Comparison of ENCODE assay signal across 15 cellular contexts in genomic region chr12:27537855-27538675, GRCh38. TPM values are rescaled to one million over a fixed set of nuclear protein-coding genes. Genes with fewer than 3 reads are reported as not detected.
DNase-seq lines count a peak whose midpoint lies in the region; TF ChIP-seq lines count a peak whose summit lies in the region.
"Had no signal": no experiment of that assay in that cellular context is flagged by ENCODE, and none has a peak within 500 bp of the region (broad histone marks: within the 10 kb centered on the region; RNA-seq: fewer than 3 reads in every experiment).

No MANE protein-coding gene starts in this region.

- H3K79me2 ChIP-seq in fibroblast of lung (ENCODE audit: control insufficient read depth, insufficient read depth, low read length) (peaks cover 87% of the 10 kb centered on the region), hepatocyte (peaks cover 88% of the 10 kb centered on the region)

- CTCF ChIA-PET in MCF 10A (lab: Yijun Ruan, JAX), result interaction anchor here (1.7 kb wide), 1 partner anchor 98 kb away, joined by 6 read pairs; no protein-coding TSS in a partner anchor
- CTCF ChIA-PET in CD4-positive, alpha-beta memory T cell (lab: Charles Lee; ENCODE audit: partially characterized antibody), result no interaction called here

- DNase-seq in breast epithelium (ENCODE audit: low spot score in 2 of 2), result no peak
- DNase-seq in MCF 10A (ENCODE audit: unreplicated experiment), result no peak
- DNase-seq in fibroblast of lung (ENCODE audit: low read depth in 2 of 2), result no peak
- no peak for DNase-seq in nephron progenitor cell
- no peak for DNase-seq in uterus
- no peak for DNase-seq in CD4-positive, alpha-beta memory T cell
- no peak for DNase-seq in posterior vena cava (ENCODE audit: low spot score)
- DNase-seq in hepatocyte (ENCODE audit: low spot score), result no peak
- DNase-seq: 8988T; CD8-positive, alpha-beta T cell; naive thymus-derived CD4-positive, alpha-beta T cell; NCI-H1930; SJCRH30; T-helper 17 cell had no signal

- H3K9ac ChIP-seq in fibroblast of lung (ENCODE audit: insufficient read depth, low read length), result no peak overlapping the region

- H3K9me3 Mint-ChIP-seq in MCF 10A (ENCODE audit: unreplicated experiment) (peaks cover 7% of the 10 kb centered on the region), nephron progenitor cell (peaks cover 17% of the 10 kb centered on the region)
- H3K9me3 Mint-ChIP-seq in CD4-positive, alpha-beta memory T cell, result no peaks in the 10 kb centered on the region
- H3K9me3 Mint-ChIP-seq: CD8-positive, alpha-beta T cell; naive thymus-derived CD4-positive, alpha-beta T cell had no signal

- no peaks in the 10 kb centered on the region for H3K27me3 ChIP-seq in breast epithelium
- no peaks in the 10 kb centered on the region for H3K27me3 ChIP-seq in fibroblast of lung (ENCODE audit: control insufficient read depth, insufficient read depth, low read length)
- H3K27me3 ChIP-seq in uterus, result no peaks in the 10 kb centered on the region
- H3K27me3 ChIP-seq in CD4-positive, alpha-beta memory T cell (ENCODE audit: insufficient read depth, low read length), result no peaks in the 10 kb centered on the region
- no peaks in the 10 kb centered on the region for H3K27me3 ChIP-seq in hepatocyte
- H3K27me3 ChIP-seq: SJCRH30 had no signal

- POLR2A ChIA-PET in MCF 10A (lab: Yijun Ruan, JAX), result interaction anchor here (0.6 to 9.3 kb wide), 6 partner anchors 8 to 90 kb away, joined by 3 to 129 read pairs (median 9); partner anchors contain the start of gene PPFIBP1
- POLR2A ChIA-PET in CD4-positive, alpha-beta memory T cell (lab: Charles Lee; ENCODE audit: partially characterized antibody), result no interaction called here

- H3K4me3 ChIP-seq in breast epithelium (no peak overlapping the region), fibroblast of lung (replicated peaks in 1 of 4; ENCODE audit: control extremely low read depth in 1 of 4, insufficient read depth in 1 of 4, low read depth in 3 of 4, low read length in 4 of 4) (no peak overlapping the region), uterus (no peak overlapping the region), hepatocyte (no peak overlapping the region)
- H3K4me3 ChIP-seq in CD4-positive, alpha-beta memory T cell (ENCODE audit: low read length in 2 of 2), result no peak overlapping the region
- H3K4me3 ChIP-seq: SJCRH30 had no signal

- H3K4me3 Mint-ChIP-seq in MCF 10A (ENCODE audit: unreplicated experiment) (no peak overlapping the region), nephron progenitor cell (no peak overlapping the region)
- no peak overlapping the region for H3K4me3 Mint-ChIP-seq in CD4-positive, alpha-beta memory T cell
- H3K4me3 Mint-ChIP-seq: CD8-positive, alpha-beta T cell; naive thymus-derived CD4-positive, alpha-beta T cell; stimulated activated memory B cell treated with anti-CD40 and anti-IgM and Interleukin-4, amounts not matched to agents 10 μg/mL and 1 μg/mL and 100 μg/mL, for 72 hours; T-helper 17 cell had no signal

- no peaks in the 10 kb centered on the region for H3K36me3 ChIP-seq in breast epithelium
- H3K36me3 ChIP-seq in fibroblast of lung (ENCODE audit: control insufficient read depth, insufficient read depth, low read length), result peaks cover 4% of the 10 kb centered on the region
- no peaks in the 10 kb centered on the region for H3K36me3 ChIP-seq in uterus
- no peaks in the 10 kb centered on the region for H3K36me3 ChIP-seq in CD4-positive, alpha-beta memory T cell (ENCODE audit: insufficient read depth, low read length)
- H3K36me3 ChIP-seq in hepatocyte (replicated peaks; ENCODE audit: insufficient read depth, low read depth), result no peaks in the 10 kb centered on the region
- H3K36me3 ChIP-seq: SJCRH30 had no signal

- intact Hi-C loops in breast epithelium (cut with DNase I; ENCODE audit: low total_unique reads) (no loop called here), MCF 10A (cut with micrococcal nuclease) (no loop called here), uterus (cut with DNase I; ENCODE audit: low total_unique reads) (no loop called here), posterior vena cava (cut with DNase I) (no loop called here)
- intact Hi-C loops in CD4-positive, alpha-beta memory T cell (cut with micrococcal nuclease), result no loop called here

- H3K4me2 ChIP-seq in fibroblast of lung (ENCODE audit: extremely low read depth, insufficient read depth, low read length) (no peak overlapping the region), hepatocyte (no peak overlapping the region)

- WGBS in hepatocyte (ENCODE audit: low lambda C conversion rate, missing lambda C conversion rate), result 88% methylated on average over 8 of the region's 8 CpGs

- BruUV-seq in MCF 10A (replicated peaks; lab: Mats Ljungman, UMichigan), result no TSS peak

- H3K4me1 ChIP-seq in breast epithelium (no peaks in the 10 kb centered on the region), fibroblast of lung (ENCODE audit: control insufficient read depth, extremely low read depth, insufficient read depth, low read length) (peaks cover 17% of the 10 kb centered on the region), uterus (peaks cover 0 to 32% of the 10 kb centered on the region in 2 donors), hepatocyte (ENCODE audit: insufficient read depth) (peaks cover 13% of the 10 kb centered on the region)
- H3K4me1 ChIP-seq in CD4-positive, alpha-beta memory T cell (ENCODE audit: insufficient read depth, low read length), result peaks cover 14% of the 10 kb centered on the region
- H3K4me1 ChIP-seq: SJCRH30 had no signal

- TF ChIP-seq POLR2A in breast epithelium (IDR thresholded peaks at IDR 0.05) (no peak), uterus (IDR thresholded peaks at IDR 0.05) (no peak)

- H3K9me3 ChIP-seq in breast epithelium (no peaks in the 10 kb centered on the region), fibroblast of lung (ENCODE audit: control insufficient read depth, insufficient read depth, low read depth, low read length) (no peaks in the 10 kb centered on the region), uterus (no peaks in the 10 kb centered on the region), hepatocyte (ENCODE audit: low read depth) (no peaks in the 10 kb centered on the region)
- no peaks in the 10 kb centered on the region for H3K9me3 ChIP-seq in CD4-positive, alpha-beta memory T cell (ENCODE audit: control insufficient read depth in 1 of 2, low read length in 2 of 2)
- H3K9me3 ChIP-seq: SJCRH30 had no signal

- no peak for TF ChIP-seq CTCF in breast epithelium (IDR thresholded peaks at IDR 0.05)
- no peak for TF ChIP-seq CTCF in MCF 10A (IDR thresholded peaks at IDR 0.05; ENCODE audit: unreplicated experiment)
- no peak for TF ChIP-seq CTCF in fibroblast of lung (conservative IDR thresholded peaks at IDR 0.05 in 1 of 2, IDR thresholded peaks at IDR 0.05 in 1 of 2; ENCODE audit: low read depth in 1 of 2, low read length in 2 of 2)
- no peak for TF ChIP-seq CTCF in nephron progenitor cell (IDR thresholded peaks at IDR 0.05)
- TF ChIP-seq CTCF in uterus (IDR thresholded peaks at IDR 0.05), result no peak
- no peak for TF ChIP-seq CTCF in hepatocyte (IDR thresholded peaks at IDR 0.05; ENCODE audit: poor library complexity)

- peaks cover 45% of the 10 kb centered on the region for H3K4me1 Mint-ChIP-seq in MCF 10A (ENCODE audit: insufficient read depth, unreplicated experiment)
- peaks cover 74% of the 10 kb centered on the region for H3K4me1 Mint-ChIP-seq in nephron progenitor cell
- peaks cover 14 to 18% (median 17%) of the 10 kb centered on the region in 4 donors for H3K4me1 Mint-ChIP-seq in CD4-positive, alpha-beta memory T cell

- no peaks in the 10 kb centered on the region for H3K27me3 Mint-ChIP-seq in MCF 10A (ENCODE audit: insufficient read depth, unreplicated experiment)
- H3K27me3 Mint-ChIP-seq in nephron progenitor cell (ENCODE audit: low read depth, poor library complexity), result no peaks in the 10 kb centered on the region
- peaks cover 0 to 6% of the 10 kb centered on the region in 2 donors for H3K27me3 Mint-ChIP-seq in CD4-positive, alpha-beta memory T cell

- H3K27ac ChIP-seq in breast epithelium, result peak overlapping the region; percentile 49 to 52
- H3K27ac ChIP-seq in fibroblast of lung (ENCODE audit: insufficient read depth, low read length), result peak overlapping the region; percentile 29
- peak overlapping the region; percentile 32 to 50 for H3K27ac ChIP-seq in uterus
- no peak overlapping the region for H3K27ac ChIP-seq in CD4-positive, alpha-beta memory T cell (ENCODE audit: low read depth, low read length)
- H3K27ac ChIP-seq in hepatocyte, result no peak overlapping the region
- H3K27ac ChIP-seq: SJCRH30 had no signal

- no peaks in the 10 kb centered on the region for H3K9me2 ChIP-seq in hepatocyte (replicated peaks; ENCODE audit: insufficient read depth)

- H2AFZ ChIP-seq in fibroblast of lung (ENCODE audit: low read length), result no peak overlapping the region
- no peak overlapping the region for H2AFZ ChIP-seq in hepatocyte

- H3K27ac Mint-ChIP-seq in MCF 10A (ENCODE audit: low read depth, unreplicated experiment) (no peak overlapping the region), nephron progenitor cell (peak overlapping the region; percentile 66)
- no peak overlapping the region for H3K27ac Mint-ChIP-seq in CD4-positive, alpha-beta memory T cell
- H3K27ac Mint-ChIP-seq: CD8-positive, alpha-beta T cell; stimulated activated memory B cell treated with anti-CD40 and anti-IgM and Interleukin-4, amounts not matched to agents 10 μg/mL and 1 μg/mL and 100 μg/mL, for 72 hours; T-helper 17 cell had no signal

- H3K36me3 Mint-ChIP-seq in MCF 10A (ENCODE audit: insufficient read depth, unreplicated experiment), result no peaks in the 10 kb centered on the region
- H3K36me3 Mint-ChIP-seq in nephron progenitor cell (ENCODE audit: low read depth), result peaks cover 53% of the 10 kb centered on the region
- no peaks in the 10 kb centered on the region for H3K36me3 Mint-ChIP-seq in CD4-positive, alpha-beta memory T cell
- H3K36me3 Mint-ChIP-seq: CD8-positive, alpha-beta T cell; stimulated activated memory B cell treated with anti-CD40 and anti-IgM and Interleukin-4, amounts not matched to agents 10 μg/mL and 1 μg/mL and 100 μg/mL, for 72 hours had no signal

- H4K20me1 ChIP-seq in fibroblast of lung (ENCODE audit: control insufficient read depth, extremely low read depth, insufficient read depth, low read length) (no peaks in the 10 kb centered on the region), hepatocyte (ENCODE audit: insufficient read depth, poor library complexity, severe bottlenecking) (peaks cover 2% of the 10 kb centered on the region)

RNA-seq across cellular contexts. Expression of gene PPFIBP1, which starts 14.1 kb away (rescaled TPM):
- total RNA-seq in breast epithelium (10 to 100 TPM; 34.4 to 86.5 (median 84.0) TPM), MCF 10A (2022) (82.6 and 87.7 TPM in 2 replicates), fibroblast of lung (51.4 and 93.0 TPM in 2 replicates), uterus (100 to 1,000 TPM in 1 of 4 donors, 10 to 100 TPM in 3; 43.8 to 139 (median 82.7) TPM), posterior vena cava (100 to 1,000 TPM in 1 of 2 donors, 10 to 100 TPM in 1; 77.5 to 105 TPM), hepatocyte (38.6 and 42.4 TPM in 2 replicates)
- polyA plus RNA-seq in fibroblast of lung (46.8 and 65.1 TPM in 2 replicates), hepatocyte (23.9 and 26.1 TPM in 2 replicates)
- polyA plus RNA-seq in fibroblast of lung (2012), result 26.7 and 40.5 TPM in 2 replicates
- polyA minus RNA-seq in fibroblast of lung (ENCODE audit: low replicate concordance), result 29.9 and 58.7 TPM in 2 replicates
- total RNA-seq in CD4-positive, alpha-beta memory T cell, result 1 to 10 TPM; 5.2 to 6.5 TPM
- 1 to 10 TPM; 2.1 to 2.3 TPM for polyA plus RNA-seq in CD4-positive, alpha-beta memory T cell

Comparison
In these comparisons a context has a peak if more than half of its experiments do, and no peak if none do; other contexts are left out.
1. H3K27ac ChIP-seq: peak in breast epithelium (2 of 2), fibroblast of lung (single experiment) and uterus (2 of 2); none in CD4-positive, alpha-beta memory T cell (single experiment) and hepatocyte (single experiment).